36 cellular contexts compared by ENCODE assay signal in the genomic region with DNA sequence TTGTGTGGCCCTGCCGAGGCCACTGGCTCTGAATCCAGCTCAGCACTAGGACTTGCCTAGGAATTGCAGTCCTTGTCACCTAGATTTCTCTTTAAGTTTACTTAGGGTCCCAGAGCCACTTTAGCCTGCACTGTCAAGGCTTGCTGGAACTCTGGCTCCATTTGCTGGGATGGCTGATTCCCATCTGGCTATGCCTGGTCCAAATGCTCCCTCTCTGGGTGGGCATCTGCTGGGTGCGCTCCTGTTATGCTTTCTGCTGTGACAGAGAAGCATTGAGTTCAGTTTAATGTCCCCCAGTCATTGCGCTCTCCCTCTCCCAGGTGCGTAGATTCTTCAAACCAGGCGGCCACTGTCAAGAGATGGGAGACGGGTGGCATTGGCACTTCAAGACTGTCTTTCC.
"Had no signal": no experiment of that assay in that cellular context is flagged by ENCODE, and none has a peak within 500 bp of the region (broad histone marks: within the 10 kb centered on the region; RNA-seq: fewer than 3 reads in every experiment).

No MANE protein-coding gene starts in this region.

- H3K36me3 ChIP-seq: MG63 had no signal

- H3K27ac ChIP-seq: KMS-11 had no signal

- DNase-seq: Karpas-422, Kasumi-1, KG1, MG63, MM.1S, MV-4-11, NCI-H1048, NCI-H1092, NCI-H1092 treated with DMSO at 0.1 percent for 48 hours, NCI-H1105, NCI-H1105 treated with DMSO at 0.1 percent for 48 hours, NCI-H1417, NCI-H1417 treated with DMSO at 0.1 percent for 48 hours, NCI-H1436, NCI-H1436 treated with DMSO at 0.1 percent for 48 hours, NCI-H146, NCI-H1694, NCI-H1694 treated with DMSO at 0.1 percent for 48 hours, NCI-H187, NCI-H187 treated with DMSO at 0.1 percent for 48 hours, NCI-H1930, NCI-H2029, NCI-H2029 treated with DMSO at 0.1 percent for 48 hours, NCI-H2081, NCI-H2081 treated with DMSO at 0.1 percent for 48 hours, NCI-H2107, NCI-H2171, NCI-H2171 treated with DMSO at 0.1 percent for 48 hours, NCI-H2227 treated with DMSO at 0.1 percent for 48 hours, NCI-H226, NCI-H345, NCI-H446, NCI-H446 treated with DMSO at 0.1 percent for 48 hours, NCI-H510A, NCI-H510A treated with DMSO at 0.1 percent for 48 hours had no signal

- H3K4me3 ChIP-seq: MG63 had no signal

- H3K9me3 ChIP-seq: MG63 had no signal
